1 cellular context compared by ENCODE assay signal in the genomic region with DNA sequence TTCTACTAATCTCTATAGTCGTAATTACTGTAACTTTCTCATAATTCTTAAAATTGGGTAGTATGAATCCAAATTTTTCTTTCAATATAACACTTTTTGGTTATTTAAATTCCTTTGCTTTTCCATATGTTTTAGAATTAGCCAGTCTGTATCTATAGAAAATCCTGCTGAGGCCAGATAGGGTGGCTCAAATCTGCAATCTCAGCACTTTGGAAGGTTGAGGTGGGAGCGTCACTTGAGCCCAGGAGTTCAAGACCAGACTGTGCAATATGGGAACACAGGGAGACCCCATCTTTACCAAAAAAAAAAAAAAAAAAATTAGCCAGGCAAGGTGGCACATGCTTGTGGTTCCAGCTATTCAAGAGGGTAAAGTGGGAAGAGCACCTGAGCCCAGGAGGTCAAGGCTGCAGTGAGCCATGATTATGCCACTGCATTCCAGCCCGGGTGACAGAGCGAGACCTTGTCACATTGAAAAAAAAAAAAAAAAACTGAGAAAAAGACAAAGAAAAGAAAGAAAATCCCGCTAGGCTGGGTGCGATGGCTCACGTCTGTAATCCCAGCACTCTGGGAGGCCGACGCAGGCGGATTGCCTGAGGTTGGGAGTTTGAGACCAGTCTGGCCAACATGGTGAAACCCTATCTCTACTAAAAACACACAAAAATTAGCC.
TF ChIP-seq lines count a peak whose summit lies in the region.

No MANE protein-coding gene starts in this region.

TF ChIP-seq in HepG2, 621 proteins besides CTCF, POLR2A, EP300 and RAD21 (continues in another document):
- TF ChIP-seq, protein P1, sequence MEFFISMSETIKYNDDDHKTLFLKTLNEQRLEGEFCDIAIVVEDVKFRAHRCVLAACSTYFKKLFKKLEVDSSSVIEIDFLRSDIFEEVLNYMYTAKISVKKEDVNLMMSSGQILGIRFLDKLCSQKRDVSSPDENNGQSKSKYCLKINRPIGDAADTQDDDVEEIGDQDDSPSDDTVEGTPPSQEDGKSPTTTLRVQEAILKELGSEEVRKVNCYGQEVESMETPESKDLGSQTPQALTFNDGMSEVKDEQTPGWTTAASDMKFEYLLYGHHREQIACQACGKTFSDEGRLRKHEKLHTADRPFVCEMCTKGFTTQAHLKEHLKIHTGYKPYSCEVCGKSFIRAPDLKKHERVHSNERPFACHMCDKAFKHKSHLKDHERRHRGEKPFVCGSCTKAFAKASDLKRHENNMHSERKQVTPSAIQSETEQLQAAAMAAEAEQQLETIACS (CRISPR knock-in tag; IDR thresholded peaks at IDR 0.05): no peak
- TF ChIP-seq ZBTB38 (CRISPR knock-in tag; IDR thresholded peaks at IDR 0.05) (peak; percentile 76; the same call in 1 of the 2 replicates), KDM5B (CRISPR knock-in tag; IDR thresholded peaks at IDR 0.05; ENCODE audit: borderline replicate concordance) (peak; percentile 33; the same call in 1 of the 2 replicates), NR2F1 (CRISPR knock-in tag; IDR thresholded peaks at IDR 0.05) (peak; percentile 62 to 63; a peak in 3 of 4 replicates), SP4 (CRISPR knock-in tag; IDR thresholded peaks at IDR 0.05) (no peak), GATAD2A (CRISPR knock-in tag; IDR thresholded peaks at IDR 0.05) (peak; percentile 44; the same call in 1 of the 2 replicates), ZNF879 (CRISPR knock-in tag; IDR thresholded peaks at IDR 0.05) (no peak), MED1 (CRISPR knock-in tag; IDR thresholded peaks at IDR 0.05) (peak; percentile 11; the same call in 1 of the 2 replicates), SOX13 (IDR thresholded peaks at IDR 0.05) (no peak), SOX13 (CRISPR knock-in tag; conservative IDR thresholded peaks at IDR 0.05 in 1 of 2, IDR thresholded peaks at IDR 0.05 in 1 of 2) (peak in 1 of 2 experiments; percentile 71; a peak in 2 of 4 replicates), HNRNPL (IDR thresholded peaks at IDR 0.05; ENCODE audit: low read depth, low read length) (no peak), GABPB1 (CRISPR knock-in tag; IDR thresholded peaks at IDR 0.05) (peak; percentile 21; the same call in 1 of the 2 replicates), SALL1 (CRISPR knock-in tag; IDR thresholded peaks at IDR 0.05) (peak; percentile 16; the same call in 1 of the 2 replicates), TAF15 (IDR thresholded peaks at IDR 0.05; ENCODE audit: low read depth, low read length, poor library complexity, severe bottlenecking) (no peak), NR2F2 (IDR thresholded peaks at IDR 0.05; ENCODE audit: borderline replicate concordance, low read depth) (peak; percentile 49; the same call in 1 of the 2 replicates), NONO (IDR thresholded peaks at IDR 0.05) (no peak), NONO (CRISPR knock-in tag; conservative IDR thresholded peaks at IDR 0.05) (0 out of 2 replicates have a peak, but pooled peaks have one; percentile 23), NFYB (CRISPR knock-in tag; IDR thresholded peaks at IDR 0.05) (no peak), ZBTB42 (CRISPR knock-in tag; IDR thresholded peaks at IDR 0.05) (no peak)
- TF ChIP-seq, protein P2, sequence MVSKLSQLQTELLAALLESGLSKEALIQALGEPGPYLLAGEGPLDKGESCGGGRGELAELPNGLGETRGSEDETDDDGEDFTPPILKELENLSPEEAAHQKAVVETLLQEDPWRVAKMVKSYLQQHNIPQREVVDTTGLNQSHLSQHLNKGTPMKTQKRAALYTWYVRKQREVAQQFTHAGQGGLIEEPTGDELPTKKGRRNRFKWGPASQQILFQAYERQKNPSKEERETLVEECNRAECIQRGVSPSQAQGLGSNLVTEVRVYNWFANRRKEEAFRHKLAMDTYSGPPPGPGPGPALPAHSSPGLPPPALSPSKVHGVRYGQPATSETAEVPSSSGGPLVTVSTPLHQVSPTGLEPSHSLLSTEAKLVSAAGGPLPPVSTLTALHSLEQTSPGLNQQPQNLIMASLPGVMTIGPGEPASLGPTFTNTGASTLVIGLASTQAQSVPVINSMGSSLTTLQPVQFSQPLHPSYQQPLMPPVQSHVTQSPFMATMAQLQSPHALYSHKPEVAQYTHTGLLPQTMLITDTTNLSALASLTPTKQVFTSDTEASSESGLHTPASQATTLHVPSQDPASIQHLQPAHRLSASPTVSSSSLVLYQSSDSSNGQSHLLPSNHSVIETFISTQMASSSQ (IDR thresholded peaks at IDR 0.05; ENCODE audit: low read depth): no peak
- TF ChIP-seq, protein P2 (CRISPR knock-in tag; IDR thresholded peaks at IDR 0.05; ENCODE audit: borderline replicate concordance): no peak
- TF ChIP-seq, protein P3, sequence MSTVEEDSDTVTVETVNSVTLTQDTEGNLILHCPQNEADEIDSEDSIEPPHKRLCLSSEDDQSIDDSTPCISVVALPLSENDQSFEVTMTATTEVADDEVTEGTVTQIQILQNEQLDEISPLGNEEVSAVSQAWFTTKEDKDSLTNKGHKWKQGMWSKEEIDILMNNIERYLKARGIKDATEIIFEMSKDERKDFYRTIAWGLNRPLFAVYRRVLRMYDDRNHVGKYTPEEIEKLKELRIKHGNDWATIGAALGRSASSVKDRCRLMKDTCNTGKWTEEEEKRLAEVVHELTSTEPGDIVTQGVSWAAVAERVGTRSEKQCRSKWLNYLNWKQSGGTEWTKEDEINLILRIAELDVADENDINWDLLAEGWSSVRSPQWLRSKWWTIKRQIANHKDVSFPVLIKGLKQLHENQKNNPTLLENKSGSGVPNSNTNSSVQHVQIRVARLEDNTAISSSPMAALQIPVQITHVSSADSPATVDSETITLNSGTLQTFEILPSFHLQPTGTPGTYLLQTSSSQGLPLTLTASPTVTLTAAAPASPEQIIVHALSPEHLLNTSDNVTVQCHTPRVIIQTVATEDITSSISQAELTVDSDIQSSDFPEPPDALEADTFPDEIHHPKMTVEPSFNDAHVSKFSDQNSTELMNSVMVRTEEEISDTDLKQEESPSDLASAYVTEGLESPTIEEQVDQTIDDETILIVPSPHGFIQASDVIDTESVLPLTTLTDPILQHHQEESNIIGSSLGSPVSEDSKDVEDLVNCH (CRISPR knock-in tag; IDR thresholded peaks at IDR 0.05): no peak
- TF ChIP-seq, protein P4, sequence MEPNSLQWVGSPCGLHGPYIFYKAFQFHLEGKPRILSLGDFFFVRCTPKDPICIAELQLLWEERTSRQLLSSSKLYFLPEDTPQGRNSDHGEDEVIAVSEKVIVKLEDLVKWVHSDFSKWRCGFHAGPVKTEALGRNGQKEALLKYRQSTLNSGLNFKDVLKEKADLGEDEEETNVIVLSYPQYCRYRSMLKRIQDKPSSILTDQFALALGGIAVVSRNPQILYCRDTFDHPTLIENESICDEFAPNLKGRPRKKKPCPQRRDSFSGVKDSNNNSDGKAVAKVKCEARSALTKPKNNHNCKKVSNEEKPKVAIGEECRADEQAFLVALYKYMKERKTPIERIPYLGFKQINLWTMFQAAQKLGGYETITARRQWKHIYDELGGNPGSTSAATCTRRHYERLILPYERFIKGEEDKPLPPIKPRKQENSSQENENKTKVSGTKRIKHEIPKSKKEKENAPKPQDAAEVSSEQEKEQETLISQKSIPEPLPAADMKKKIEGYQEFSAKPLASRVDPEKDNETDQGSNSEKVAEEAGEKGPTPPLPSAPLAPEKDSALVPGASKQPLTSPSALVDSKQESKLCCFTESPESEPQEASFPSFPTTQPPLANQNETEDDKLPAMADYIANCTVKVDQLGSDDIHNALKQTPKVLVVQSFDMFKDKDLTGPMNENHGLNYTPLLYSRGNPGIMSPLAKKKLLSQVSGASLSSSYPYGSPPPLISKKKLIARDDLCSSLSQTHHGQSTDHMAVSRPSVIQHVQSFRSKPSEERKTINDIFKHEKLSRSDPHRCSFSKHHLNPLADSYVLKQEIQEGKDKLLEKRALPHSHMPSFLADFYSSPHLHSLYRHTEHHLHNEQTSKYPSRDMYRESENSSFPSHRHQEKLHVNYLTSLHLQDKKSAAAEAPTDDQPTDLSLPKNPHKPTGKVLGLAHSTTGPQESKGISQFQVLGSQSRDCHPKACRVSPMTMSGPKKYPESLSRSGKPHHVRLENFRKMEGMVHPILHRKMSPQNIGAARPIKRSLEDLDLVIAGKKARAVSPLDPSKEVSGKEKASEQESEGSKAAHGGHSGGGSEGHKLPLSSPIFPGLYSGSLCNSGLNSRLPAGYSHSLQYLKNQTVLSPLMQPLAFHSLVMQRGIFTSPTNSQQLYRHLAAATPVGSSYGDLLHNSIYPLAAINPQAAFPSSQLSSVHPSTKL (CRISPR knock-in tag; IDR thresholded peaks at IDR 0.05): peak; percentile 55
- TF ChIP-seq, protein P5, sequence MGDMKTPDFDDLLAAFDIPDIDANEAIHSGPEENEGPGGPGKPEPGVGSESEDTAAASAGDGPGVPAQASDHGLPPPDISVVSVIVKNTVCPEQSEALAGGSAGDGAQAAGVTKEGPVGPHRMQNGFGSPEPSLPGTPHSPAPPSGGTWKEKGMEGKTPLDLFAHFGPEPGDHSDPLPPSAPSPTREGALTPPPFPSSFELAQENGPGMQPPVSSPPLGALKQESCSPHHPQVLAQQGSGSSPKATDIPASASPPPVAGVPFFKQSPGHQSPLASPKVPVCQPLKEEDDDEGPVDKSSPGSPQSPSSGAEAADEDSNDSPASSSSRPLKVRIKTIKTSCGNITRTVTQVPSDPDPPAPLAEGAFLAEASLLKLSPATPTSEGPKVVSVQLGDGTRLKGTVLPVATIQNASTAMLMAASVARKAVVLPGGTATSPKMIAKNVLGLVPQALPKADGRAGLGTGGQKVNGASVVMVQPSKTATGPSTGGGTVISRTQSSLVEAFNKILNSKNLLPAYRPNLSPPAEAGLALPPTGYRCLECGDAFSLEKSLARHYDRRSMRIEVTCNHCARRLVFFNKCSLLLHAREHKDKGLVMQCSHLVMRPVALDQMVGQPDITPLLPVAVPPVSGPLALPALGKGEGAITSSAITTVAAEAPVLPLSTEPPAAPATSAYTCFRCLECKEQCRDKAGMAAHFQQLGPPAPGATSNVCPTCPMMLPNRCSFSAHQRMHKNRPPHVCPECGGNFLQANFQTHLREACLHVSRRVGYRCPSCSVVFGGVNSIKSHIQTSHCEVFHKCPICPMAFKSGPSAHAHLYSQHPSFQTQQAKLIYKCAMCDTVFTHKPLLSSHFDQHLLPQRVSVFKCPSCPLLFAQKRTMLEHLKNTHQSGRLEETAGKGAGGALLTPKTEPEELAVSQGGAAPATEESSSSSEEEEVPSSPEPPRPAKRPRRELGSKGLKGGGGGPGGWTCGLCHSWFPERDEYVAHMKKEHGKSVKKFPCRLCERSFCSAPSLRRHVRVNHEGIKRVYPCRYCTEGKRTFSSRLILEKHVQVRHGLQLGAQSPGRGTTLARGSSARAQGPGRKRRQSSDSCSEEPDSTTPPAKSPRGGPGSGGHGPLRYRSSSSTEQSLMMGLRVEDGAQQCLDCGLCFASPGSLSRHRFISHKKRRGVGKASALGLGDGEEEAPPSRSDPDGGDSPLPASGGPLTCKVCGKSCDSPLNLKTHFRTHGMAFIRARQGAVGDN (CRISPR knock-in tag; IDR thresholded peaks at IDR 0.05): peak; percentile 35; the same call in 1 of the 2 replicates
- TF ChIP-seq, protein P6, sequence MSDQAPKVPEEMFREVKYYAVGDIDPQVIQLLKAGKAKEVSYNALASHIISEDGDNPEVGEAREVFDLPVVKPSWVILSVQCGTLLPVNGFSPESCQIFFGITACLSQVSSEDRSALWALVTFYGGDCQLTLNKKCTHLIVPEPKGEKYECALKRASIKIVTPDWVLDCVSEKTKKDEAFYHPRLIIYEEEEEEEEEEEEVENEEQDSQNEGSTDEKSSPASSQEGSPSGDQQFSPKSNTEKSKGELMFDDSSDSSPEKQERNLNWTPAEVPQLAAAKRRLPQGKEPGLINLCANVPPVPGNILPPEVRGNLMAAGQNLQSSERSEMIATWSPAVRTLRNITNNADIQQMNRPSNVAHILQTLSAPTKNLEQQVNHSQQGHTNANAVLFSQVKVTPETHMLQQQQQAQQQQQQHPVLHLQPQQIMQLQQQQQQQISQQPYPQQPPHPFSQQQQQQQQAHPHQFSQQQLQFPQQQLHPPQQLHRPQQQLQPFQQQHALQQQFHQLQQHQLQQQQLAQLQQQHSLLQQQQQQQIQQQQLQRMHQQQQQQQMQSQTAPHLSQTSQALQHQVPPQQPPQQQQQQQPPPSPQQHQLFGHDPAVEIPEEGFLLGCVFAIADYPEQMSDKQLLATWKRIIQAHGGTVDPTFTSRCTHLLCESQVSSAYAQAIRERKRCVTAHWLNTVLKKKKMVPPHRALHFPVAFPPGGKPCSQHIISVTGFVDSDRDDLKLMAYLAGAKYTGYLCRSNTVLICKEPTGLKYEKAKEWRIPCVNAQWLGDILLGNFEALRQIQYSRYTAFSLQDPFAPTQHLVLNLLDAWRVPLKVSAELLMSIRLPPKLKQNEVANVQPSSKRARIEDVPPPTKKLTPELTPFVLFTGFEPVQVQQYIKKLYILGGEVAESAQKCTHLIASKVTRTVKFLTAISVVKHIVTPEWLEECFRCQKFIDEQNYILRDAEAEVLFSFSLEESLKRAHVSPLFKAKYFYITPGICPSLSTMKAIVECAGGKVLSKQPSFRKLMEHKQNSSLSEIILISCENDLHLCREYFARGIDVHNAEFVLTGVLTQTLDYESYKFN (CRISPR knock-in tag; conservative IDR thresholded peaks at IDR 0.05): 0 out of 2 replicates have a peak, but pooled peaks have one; percentile 26
- TF ChIP-seq, protein P7, sequence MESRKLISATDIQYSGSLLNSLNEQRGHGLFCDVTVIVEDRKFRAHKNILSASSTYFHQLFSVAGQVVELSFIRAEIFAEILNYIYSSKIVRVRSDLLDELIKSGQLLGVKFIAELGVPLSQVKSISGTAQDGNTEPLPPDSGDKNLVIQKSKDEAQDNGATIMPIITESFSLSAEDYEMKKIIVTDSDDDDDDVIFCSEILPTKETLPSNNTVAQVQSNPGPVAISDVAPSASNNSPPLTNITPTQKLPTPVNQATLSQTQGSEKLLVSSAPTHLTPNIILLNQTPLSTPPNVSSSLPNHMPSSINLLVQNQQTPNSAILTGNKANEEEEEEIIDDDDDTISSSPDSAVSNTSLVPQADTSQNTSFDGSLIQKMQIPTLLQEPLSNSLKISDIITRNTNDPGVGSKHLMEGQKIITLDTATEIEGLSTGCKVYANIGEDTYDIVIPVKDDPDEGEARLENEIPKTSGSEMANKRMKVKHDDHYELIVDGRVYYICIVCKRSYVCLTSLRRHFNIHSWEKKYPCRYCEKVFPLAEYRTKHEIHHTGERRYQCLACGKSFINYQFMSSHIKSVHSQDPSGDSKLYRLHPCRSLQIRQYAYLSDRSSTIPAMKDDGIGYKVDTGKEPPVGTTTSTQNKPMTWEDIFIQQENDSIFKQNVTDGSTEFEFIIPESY (CRISPR knock-in tag; IDR thresholded peaks at IDR 0.05): peak; percentile 97
